Comparison of ENCODE assay signal across 9 cellular contexts in genomic region chr10:119090026-119090808, GRCh38. TPM values are rescaled to one million over a fixed set of nuclear protein-coding genes. Genes with fewer than 3 reads are reported as not detected.
A peak's percentile ranks its signal among the peaks of the same experiment; 100 is the strongest.
DNase-seq lines count a peak whose midpoint lies in the region; ATAC-seq and TF ChIP-seq lines count a peak whose summit lies in the region.
"Had no signal": no experiment of that assay in that cellular context is flagged by ENCODE, and none has a peak within 500 bp of the region (broad histone marks: within the 10 kb centered on the region; RNA-seq: fewer than 3 reads in every experiment).

No MANE protein-coding gene starts in this region.

- no peaks in the 10 kb centered on the region for H3K9me3 Mint-ChIP-seq in IgD-negative memory B cell
- H3K9me3 Mint-ChIP-seq in activated CD8-positive, alpha-beta T cell treated with anti-CD3 and anti-CD28 coated beads, Interleukin-2, amount 10 ng/mL, durations not matched to agents 7 days and 5 days (ENCODE audit: insufficient read depth), result no peaks in the 10 kb centered on the region

- DNase-seq in Daoy (ENCODE audit: low read depth), result peak; percentile 5
- DNase-seq in activated CD8-positive, alpha-beta T cell treated with anti-CD3 and anti-CD28 coated beads, Interleukin-2, amount 10 ng/mL, durations not matched to agents 7 days and 5 days, result peak; percentile 58
- DNase-seq in upper lobe of right lung, result no peak
- DNase-seq in uterus, result no peak
- DNase-seq: left cardiac atrium had no signal

- ATAC-seq in activated CD8-positive, alpha-beta T cell treated with anti-CD3 and anti-CD28 coated beads, Interleukin-2, amount 10 ng/mL, durations not matched to agents 7 days and 5 days, result peak; percentile 61
- ATAC-seq in upper lobe of right lung, result no peak
- ATAC-seq in HG03196 (IDR thresholded peaks at IDR 0.05; ENCODE audit: unreplicated experiment), result no peak
- ATAC-seq in GM19397 (IDR thresholded peaks at IDR 0.05; ENCODE audit: unreplicated experiment), result no peak

- H3K9ac ChIP-seq in mucosa of rectum (ENCODE audit: low read depth in 1 of 2, low read length in 2 of 2), result peak overlapping the region; percentile 8 to 27

- H3K4me1 ChIP-seq in mucosa of rectum (ENCODE audit: control insufficient read depth in 2 of 2, insufficient read depth in 2 of 2, low read length in 2 of 2) (peaks cover 7 to 14% of the 10 kb centered on the region in 2 donors), upper lobe of right lung (no peaks in the 10 kb centered on the region), uterus (no peaks in the 10 kb centered on the region)

- CTCF ChIA-PET in activated CD8-positive, alpha-beta T cell treated with anti-CD3 and anti-CD28 coated beads, Interleukin-2, amount 10 ng/mL, durations not matched to agents 7 days and 5 days (lab: Charles Lee), result interaction anchor here (0.6 to 1.6 kb wide), 2 partner anchors 11 to 13 kb away, joined by 3 to 7 read pairs; partner anchors contain the start of gene DENND10

- H3K4me3 ChIP-seq in mucosa of rectum (ENCODE audit: low read length in 2 of 2) (peak overlapping the region in 1 of 2 donors; percentile 1), upper lobe of right lung (no peak overlapping the region), uterus (no peak overlapping the region)

- H3K4me1 Mint-ChIP-seq in IgD-negative memory B cell, result peaks cover 38 to 47% (median 42%) of the 10 kb centered on the region in 3 donors
- H3K4me1 Mint-ChIP-seq in activated CD8-positive, alpha-beta T cell treated with anti-CD3 and anti-CD28 coated beads, Interleukin-2, amount 10 ng/mL, durations not matched to agents 7 days and 5 days (ENCODE audit: low read depth), result peaks cover 47% of the 10 kb centered on the region

- no peaks in the 10 kb centered on the region for H3K9me3 ChIP-seq in mucosa of rectum (ENCODE audit: control insufficient read depth in 2 of 2, low read length in 2 of 2)
- H3K9me3 ChIP-seq in upper lobe of right lung, result no peaks in the 10 kb centered on the region
- no peaks in the 10 kb centered on the region for H3K9me3 ChIP-seq in uterus

- no peaks in the 10 kb centered on the region for H3K27me3 ChIP-seq in mucosa of rectum (ENCODE audit: control insufficient read depth in 2 of 2, insufficient read depth in 2 of 2, low read length in 2 of 2)
- H3K27me3 ChIP-seq in upper lobe of right lung, result no peaks in the 10 kb centered on the region
- no peaks in the 10 kb centered on the region for H3K27me3 ChIP-seq in uterus

- H3K27ac ChIP-seq in mucosa of rectum (ENCODE audit: low read depth in 2 of 2, low read length in 2 of 2), result peak overlapping the region; percentile 85 to 88
- no peak overlapping the region for H3K27ac ChIP-seq in upper lobe of right lung
- no peak overlapping the region for H3K27ac ChIP-seq in uterus

- TF ChIP-seq CTCF in upper lobe of right lung (IDR thresholded peaks at IDR 0.05) (no peak), uterus (IDR thresholded peaks at IDR 0.05) (no peak)

- TF ChIP-seq POLR2A in uterus (IDR thresholded peaks at IDR 0.05), result no peak

- no peaks in the 10 kb centered on the region for H3K36me3 Mint-ChIP-seq in IgD-negative memory B cell
- H3K36me3 Mint-ChIP-seq in activated CD8-positive, alpha-beta T cell treated with anti-CD3 and anti-CD28 coated beads, Interleukin-2, amount 10 ng/mL, durations not matched to agents 7 days and 5 days (ENCODE audit: low read depth), result no peaks in the 10 kb centered on the region

- peaks cover 6% of the 10 kb centered on the region for H3K27me3 Mint-ChIP-seq in IgD-negative memory B cell
- H3K27me3 Mint-ChIP-seq in activated CD8-positive, alpha-beta T cell treated with anti-CD3 and anti-CD28 coated beads, Interleukin-2, amount 10 ng/mL, durations not matched to agents 7 days and 5 days (ENCODE audit: low read depth), result peaks cover 7% of the 10 kb centered on the region

- intact Hi-C loops in upper lobe of right lung (cut with DNase I), result no loop called here
- intact Hi-C loops in uterus (cut with DNase I; ENCODE audit: low total_unique reads), result no loop called here

- POLR2A ChIA-PET in activated CD8-positive, alpha-beta T cell treated with anti-CD3 and anti-CD28 coated beads, Interleukin-2, amount 10 ng/mL, durations not matched to agents 7 days and 5 days (lab: Charles Lee), result interaction anchor here (0.8 to 2.1 kb wide), 6 partner anchors 8 to 42 kb away, joined by 3 to 16 read pairs (median 14); partner anchors contain the start of genes DENND10 and EIF3A

- H3K36me3 ChIP-seq in mucosa of rectum (ENCODE audit: control insufficient read depth in 2 of 2, insufficient read depth in 2 of 2, low read length in 2 of 2), result no peaks in the 10 kb centered on the region
- H3K36me3 ChIP-seq in upper lobe of right lung, result no peaks in the 10 kb centered on the region
- no peaks in the 10 kb centered on the region for H3K36me3 ChIP-seq in uterus

- H3K27ac Mint-ChIP-seq in IgD-negative memory B cell, result peak overlapping the region; percentile 79 to 96 (median 91)
- peak overlapping the region; percentile 90 for H3K27ac Mint-ChIP-seq in activated CD8-positive, alpha-beta T cell treated with anti-CD3 and anti-CD28 coated beads, Interleukin-2, amount 10 ng/mL, durations not matched to agents 7 days and 5 days

- H3K4me3 Mint-ChIP-seq in IgD-negative memory B cell, result peak overlapping the region; percentile 22 to 92 (median 76)
- peak overlapping the region; percentile 42 for H3K4me3 Mint-ChIP-seq in activated CD8-positive, alpha-beta T cell treated with anti-CD3 and anti-CD28 coated beads, Interleukin-2, amount 10 ng/mL, durations not matched to agents 7 days and 5 days

RNA-seq across cellular contexts. Expression of gene EIF3A, which starts 9.6 kb away (rescaled TPM):
- 81.6 and 82.6 TPM in 2 replicates for total RNA-seq in Daoy (2014; rRNA removed; shearing (Covaris generic))
- 60.9 TPM for polyA plus RNA-seq in IgD-negative memory B cell
- total RNA-seq in activated CD8-positive, alpha-beta T cell treated with anti-CD3 and anti-CD28 coated beads, Interleukin-2, amount 10 ng/mL, durations not matched to agents 7 days and 5 days, result 100 to 1,000 TPM; 126 to 127 TPM
- total RNA-seq in upper lobe of right lung (96.9 TPM), uterus (100 to 1,000 TPM in 2 of 4 donors, 10 to 100 TPM in 2; 54.3 to 144 (median 89.2) TPM)

RNA-seq across cellular contexts. Expression of gene DENND10, which starts 13.7 kb away (rescaled TPM):
- 19.1 and 36.2 TPM in 2 replicates for total RNA-seq in Daoy (2014; rRNA removed; shearing (Covaris generic))
- 24.7 TPM for polyA plus RNA-seq in IgD-negative memory B cell
- total RNA-seq in activated CD8-positive, alpha-beta T cell treated with anti-CD3 and anti-CD28 coated beads, Interleukin-2, amount 10 ng/mL, durations not matched to agents 7 days and 5 days, result 10 to 100 TPM; 39.9 to 41.3 TPM
- total RNA-seq in upper lobe of right lung (27.7 TPM), uterus (10 to 100 TPM; 23.8 to 50.2 (median 42.8) TPM)

Comparison
In these comparisons a context has a peak if more than half of its experiments do, and no peak if none do; other contexts are left out.
1. DNase-seq: peak in Daoy (single experiment) and activated CD8-positive, alpha-beta T cell treated with anti-CD3 and anti-CD28 coated beads, Interleukin-2, amount 10 ng/mL, durations not matched to agents 7 days and 5 days (single experiment); none in upper lobe of right lung (single experiment) and uterus (0 of 2).
2. H3K27ac ChIP-seq: peak in mucosa of rectum (2 of 2); none in upper lobe of right lung (single experiment) and uterus (0 of 2).